12 cellular contexts compared by ENCODE assay signal in the genomic region with DNA sequence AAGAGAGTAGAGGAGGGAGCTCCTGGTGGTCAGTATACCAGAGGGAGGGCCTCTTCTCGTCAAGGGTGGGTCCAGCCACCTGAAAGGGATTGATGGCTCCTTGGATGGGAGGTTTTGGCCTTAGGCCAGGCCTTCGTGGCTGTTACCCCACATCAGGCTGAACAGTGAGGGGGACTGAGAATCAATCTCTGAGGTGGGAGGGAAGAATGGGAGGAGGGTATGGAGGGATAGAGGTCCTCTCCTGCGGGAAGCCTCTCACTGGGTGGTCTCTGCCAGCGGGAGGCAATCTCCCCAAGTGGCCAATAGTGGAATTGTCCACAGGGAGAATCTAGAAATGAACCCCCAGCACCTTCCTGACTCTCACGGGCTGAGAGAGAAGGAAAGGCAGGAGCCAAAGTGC. TPM values are rescaled to one million over a fixed set of nuclear protein-coding genes. Genes with fewer than 3 reads are reported as not detected.
A peak's percentile ranks its signal among the peaks of the same experiment; 100 is the strongest.
DNase-seq lines count a peak whose midpoint lies in the region; ATAC-seq and TF ChIP-seq lines count a peak whose summit lies in the region.
"Had no signal": no experiment of that assay in that cellular context is flagged by ENCODE, and none has a peak within 500 bp of the region (broad histone marks: within the 10 kb centered on the region; RNA-seq: fewer than 3 reads in every experiment).

No MANE protein-coding gene starts in this region.

- TF ChIP-seq CTCF in HCT116 (IDR thresholded peaks at IDR 0.05 in 2 of 3, conservative IDR thresholded peaks at IDR 0.05 in 1 of 3; ENCODE audit: borderline replicate concordance in 1 of 3, insufficient read depth in 1 of 3, low read depth in 2 of 3, low read length in 2 of 3): peak in 2 of 3 experiments; percentile 54 to 63; a peak in 4 of 6 replicates
- peak in 1 of 2 experiments; percentile 37 for TF ChIP-seq CTCF in brain (conservative IDR thresholded peaks at IDR 0.05)
- TF ChIP-seq CTCF in lower lobe of right lung (IDR thresholded peaks at IDR 0.05): peak; percentile 8
- TF ChIP-seq CTCF in CD8-positive, alpha-beta T cell (IDR thresholded peaks at IDR 0.05): no peak

- DNase-seq in AG08395 (ENCODE audit: low spot score) (peak; percentile 0), HCT116 (ENCODE audit: low read depth, low spot score) (no peak), lower lobe of right lung (no peak), SKM-1 (lab: John Stamatoyannopoulos, UW; ENCODE audit: unreplicated experiment) (no peak), cortex of kidney (lab: John Stamatoyannopoulos, UW) (no peak)
- no peak for DNase-seq in CD8-positive, alpha-beta T cell

- H3K27ac ChIP-seq in HCT116 (ENCODE audit: low read depth, low read length) (no peak overlapping the region), lower lobe of right lung (no peak overlapping the region)
- no peak overlapping the region for H3K27ac ChIP-seq in CD8-positive, alpha-beta T cell (ENCODE audit: low read depth, low read length)
- H3K27ac ChIP-seq: C4-2B, prostate gland had no signal

- peaks cover 0 to 39% of the 10 kb centered on the region in 2 experiments; a peak in 3 of 4 replicates for H3K4me1 ChIP-seq in HCT116 (ENCODE audit: control insufficient read depth in 1 of 2, insufficient read depth in 2 of 2, low read length in 2 of 2)
- no peaks in the 10 kb centered on the region for H3K4me1 ChIP-seq in lower lobe of right lung
- H3K4me1 ChIP-seq in CD8-positive, alpha-beta T cell (ENCODE audit: insufficient read depth, low read length): peaks cover 9% of the 10 kb centered on the region
- H3K4me1 ChIP-seq: prostate gland had no signal

- POLR2A ChIA-PET in HCT116 (lab: Charles Lee): no interaction called here
- POLR2A ChIA-PET in CD8-positive, alpha-beta T cell (lab: Charles Lee): no interaction called here

- no peaks in the 10 kb centered on the region for H3K27me3 Mint-ChIP-seq in brain
- H3K27me3 Mint-ChIP-seq in CD8-positive, alpha-beta T cell (ENCODE audit: low read depth): no peaks in the 10 kb centered on the region
- H3K27me3 Mint-ChIP-seq: central memory CD8-positive, alpha-beta T cell had no signal

- no peak overlapping the region for H3K4me3 Mint-ChIP-seq in brain
- no peak overlapping the region for H3K4me3 Mint-ChIP-seq in CD8-positive, alpha-beta T cell
- H3K4me3 Mint-ChIP-seq: central memory CD8-positive, alpha-beta T cell had no signal

- H3K27me3 ChIP-seq in HCT116 (ENCODE audit: insufficient read depth, low read length): no peaks in the 10 kb centered on the region
- H3K27me3 ChIP-seq in lower lobe of right lung (ENCODE audit: low read depth): no peaks in the 10 kb centered on the region
- H3K27me3 ChIP-seq in CD8-positive, alpha-beta T cell (ENCODE audit: insufficient read depth, low read length): no peaks in the 10 kb centered on the region

- ATAC-seq in HCT116 (peak; percentile 36; the same call in 1 of the 2 replicates), lower lobe of right lung (no peak), HG03039 (IDR thresholded peaks at IDR 0.05; ENCODE audit: unreplicated experiment) (no peak)
- no peak for ATAC-seq in CD8-positive, alpha-beta T cell

- no peaks in the 10 kb centered on the region for H3K9me3 ChIP-seq in HCT116 (ENCODE audit: control insufficient read depth in 1 of 2, insufficient read depth in 1 of 2, low read depth in 1 of 2, low read length in 2 of 2)
- H3K9me3 ChIP-seq in lower lobe of right lung: peaks cover 4% of the 10 kb centered on the region
- no peaks in the 10 kb centered on the region for H3K9me3 ChIP-seq in CD8-positive, alpha-beta T cell (ENCODE audit: low read length)
- H3K9me3 ChIP-seq: prostate gland had no signal

- BruUV-seq in HCT116 (replicated peaks; lab: Mats Ljungman, UMichigan): no TSS peak

- H3K9me2 ChIP-seq in HCT116 (ENCODE audit: insufficient read depth): no peaks in the 10 kb centered on the region

- RAD21 ChIA-PET in HCT116 (lab: Charles Lee; ENCODE audit: low non-redundant PET in 1 of 2, low total read pairs in 2 of 2, uncharacterized antibody in 2 of 2, unreplicated experiment in 2 of 2): no interaction called here

- no peak for TF ChIP-seq RAD21 in HCT116 (IDR thresholded peaks at IDR 0.05; ENCODE audit: low read depth)

- H3K4me3 ChIP-seq in HCT116 (replicated peaks in 1 of 2; ENCODE audit: low read depth in 1 of 2, low read length in 2 of 2): no peak overlapping the region
- H3K4me3 ChIP-seq in lower lobe of right lung: no peak overlapping the region
- no peak overlapping the region for H3K4me3 ChIP-seq in CD8-positive, alpha-beta T cell (ENCODE audit: low read depth, low read length)
- H3K4me3 ChIP-seq: lung, prostate gland had no signal

- CTCF ChIA-PET in HCT116 (lab: Charles Lee): no interaction called here
- CTCF ChIA-PET in CD8-positive, alpha-beta T cell (lab: Charles Lee): interaction anchor here (1.0 kb wide), 1 partner anchor 68 kb away, joined by 4 read pairs; no protein-coding TSS in a partner anchor

- no peak overlapping the region for H2AFZ ChIP-seq in HCT116 (ENCODE audit: low read depth, low read length, poor library complexity, severe bottlenecking)

- peaks cover 11% of the 10 kb centered on the region for H3K36me3 Mint-ChIP-seq in brain
- peaks cover 3% of the 10 kb centered on the region for H3K36me3 Mint-ChIP-seq in CD8-positive, alpha-beta T cell

- peak overlapping the region; percentile 40; the same call in 1 of the 2 replicates for H3K4me2 ChIP-seq in HCT116 (ENCODE audit: low read length)

- H3K9ac ChIP-seq in HCT116 (ENCODE audit: low read length): no peak overlapping the region

- TF ChIP-seq POLR2A in HCT116 (IDR thresholded peaks at IDR 0.05; ENCODE audit: borderline replicate concordance, extremely low read depth, insufficient read depth, insufficient read length): no peak

- intact Hi-C loops in HCT116 (cut with micrococcal nuclease): no loop called here
- intact Hi-C loops in lower lobe of right lung (cut with DNase I): no loop called here
- intact Hi-C loops in CD8-positive, alpha-beta T cell (cut with DNase I, micrococcal nuclease): no loop called here

- H3K36me3 ChIP-seq in HCT116 (ENCODE audit: control insufficient read depth in 1 of 2, insufficient read depth in 2 of 2, low read length in 2 of 2) (no peaks in the 10 kb centered on the region), lower lobe of right lung (no peaks in the 10 kb centered on the region)
- H3K36me3 ChIP-seq in CD8-positive, alpha-beta T cell (ENCODE audit: insufficient read depth, low read length): no peaks in the 10 kb centered on the region
- H3K36me3 ChIP-seq: prostate gland had no signal

- peak overlapping the region in 4 of 5 experiments; percentile 9 to 81 (median 16) for H3K27ac Mint-ChIP-seq in brain
- no peak overlapping the region for H3K27ac Mint-ChIP-seq in CD8-positive, alpha-beta T cell

- no peaks in the 10 kb centered on the region for H3K79me2 ChIP-seq in HCT116 (ENCODE audit: insufficient read depth, low read length)

- H3K9me3 Mint-ChIP-seq in brain: peaks cover 6 to 9% (median 7%) of the 10 kb centered on the region in 5 experiments
- H3K9me3 Mint-ChIP-seq in CD8-positive, alpha-beta T cell: peaks cover 5% of the 10 kb centered on the region
- H3K9me3 Mint-ChIP-seq: central memory CD8-positive, alpha-beta T cell had no signal

- no peaks in the 10 kb centered on the region for H4K20me1 ChIP-seq in HCT116 (ENCODE audit: insufficient read depth)

- peaks cover 31% of the 10 kb centered on the region for H3K4me1 Mint-ChIP-seq in brain
- H3K4me1 Mint-ChIP-seq in CD8-positive, alpha-beta T cell (ENCODE audit: low read depth): peaks cover 14% of the 10 kb centered on the region

TF ChIP-seq in HCT116, 20 proteins besides CTCF, POLR2A, EP300 and RAD21 (continues in another document):
- TF ChIP-seq SIN3A (IDR thresholded peaks at IDR 0.05; ENCODE audit: low read depth): no peak
- TF ChIP-seq ELF1 (IDR thresholded peaks at IDR 0.05; ENCODE audit: borderline replicate concordance, low read depth): no peak
- TF ChIP-seq CEBPB (IDR thresholded peaks at IDR 0.05; ENCODE audit: low read depth): no peak
- no peak for TF ChIP-seq EGR1 (IDR thresholded peaks at IDR 0.05; ENCODE audit: low read depth)
- TF ChIP-seq, protein P1, sequence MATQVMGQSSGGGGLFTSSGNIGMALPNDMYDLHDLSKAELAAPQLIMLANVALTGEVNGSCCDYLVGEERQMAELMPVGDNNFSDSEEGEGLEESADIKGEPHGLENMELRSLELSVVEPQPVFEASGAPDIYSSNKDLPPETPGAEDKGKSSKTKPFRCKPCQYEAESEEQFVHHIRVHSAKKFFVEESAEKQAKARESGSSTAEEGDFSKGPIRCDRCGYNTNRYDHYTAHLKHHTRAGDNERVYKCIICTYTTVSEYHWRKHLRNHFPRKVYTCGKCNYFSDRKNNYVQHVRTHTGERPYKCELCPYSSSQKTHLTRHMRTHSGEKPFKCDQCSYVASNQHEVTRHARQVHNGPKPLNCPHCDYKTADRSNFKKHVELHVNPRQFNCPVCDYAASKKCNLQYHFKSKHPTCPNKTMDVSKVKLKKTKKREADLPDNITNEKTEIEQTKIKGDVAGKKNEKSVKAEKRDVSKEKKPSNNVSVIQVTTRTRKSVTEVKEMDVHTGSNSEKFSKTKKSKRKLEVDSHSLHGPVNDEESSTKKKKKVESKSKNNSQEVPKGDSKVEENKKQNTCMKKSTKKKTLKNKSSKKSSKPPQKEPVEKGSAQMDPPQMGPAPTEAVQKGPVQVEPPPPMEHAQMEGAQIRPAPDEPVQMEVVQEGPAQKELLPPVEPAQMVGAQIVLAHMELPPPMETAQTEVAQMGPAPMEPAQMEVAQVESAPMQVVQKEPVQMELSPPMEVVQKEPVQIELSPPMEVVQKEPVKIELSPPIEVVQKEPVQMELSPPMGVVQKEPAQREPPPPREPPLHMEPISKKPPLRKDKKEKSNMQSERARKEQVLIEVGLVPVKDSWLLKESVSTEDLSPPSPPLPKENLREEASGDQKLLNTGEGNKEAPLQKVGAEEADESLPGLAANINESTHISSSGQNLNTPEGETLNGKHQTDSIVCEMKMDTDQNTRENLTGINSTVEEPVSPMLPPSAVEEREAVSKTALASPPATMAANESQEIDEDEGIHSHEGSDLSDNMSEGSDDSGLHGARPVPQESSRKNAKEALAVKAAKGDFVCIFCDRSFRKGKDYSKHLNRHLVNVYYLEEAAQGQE (IDR thresholded peaks at IDR 0.05; ENCODE audit: low read depth): no peak
- TF ChIP-seq, protein P2, sequence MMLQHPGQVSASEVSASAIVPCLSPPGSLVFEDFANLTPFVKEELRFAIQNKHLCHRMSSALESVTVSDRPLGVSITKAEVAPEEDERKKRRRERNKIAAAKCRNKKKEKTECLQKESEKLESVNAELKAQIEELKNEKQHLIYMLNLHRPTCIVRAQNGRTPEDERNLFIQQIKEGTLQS (IDR thresholded peaks at IDR 0.05): no peak

RNA-seq across cellular contexts. Expression of gene BSN, which starts 53.5 kb away (rescaled TPM):
- total RNA-seq in HCT116 (2021; ENCODE audit: unreplicated experiment): 1.5 TPM
- 0.42 and 0.46 TPM in 2 replicates for polyA plus RNA-seq in HCT116 (2012)
- 11.8 TPM for polyA plus RNA-seq in brain (ENCODE audit: insufficient read depth, low read depth, low replicate concordance)
- 0.35 TPM for total RNA-seq in lower lobe of right lung
- under 1 TPM; 0.17 to 0.35 TPM for total RNA-seq in CD8-positive, alpha-beta T cell
